Comparison of ENCODE assay signal across 8 cellular contexts in genomic region chr2:70089946-70090523, GRCh38. TPM values are rescaled to one million over a fixed set of nuclear protein-coding genes. Genes with fewer than 3 reads are reported as not detected.
DNase-seq lines count a peak whose midpoint lies in the region; ATAC-seq and TF ChIP-seq lines count a peak whose summit lies in the region.

No MANE protein-coding gene starts in this region.

- H3K4me1 Mint-ChIP-seq in endodermal cell = peaks cover 21% of the 10 kb centered on the region

- H3K4me3 ChIP-seq in GM12864 (ENCODE audit: low read depth, low read length) = peak overlapping the region; percentile 78
- peak overlapping the region; percentile 98 for H3K4me3 ChIP-seq in OCI-LY7 (ENCODE audit: low read depth, low read length, poor library complexity, severe bottlenecking)
- H3K4me3 ChIP-seq in endodermal cell (ENCODE audit: low read length) = peak overlapping the region; percentile 94

- WGBS in endodermal cell (ENCODE audit: insufficient coverage in 1 of 2, insufficient read length in 1 of 2), 2 experiments = 43 to 100% methylated on average over 1 to 6 of the region's 6 CpGs

- H3K27me3 ChIP-seq in endodermal cell (ENCODE audit: control insufficient read depth, insufficient read depth, low read length, poor library complexity, severe bottlenecking) = no peaks in the 10 kb centered on the region

- no peak overlapping the region for H2AFZ ChIP-seq in OCI-LY7 (ENCODE audit: low read length)

- H3K27ac ChIP-seq in OCI-LY7 (ENCODE audit: low read depth, low read length, poor library complexity, severe bottlenecking) = peak overlapping the region; percentile 94
- H3K27ac ChIP-seq in endodermal cell (ENCODE audit: low read depth, low read length) = peak overlapping the region; percentile 95

- peaks cover 4% of the 10 kb centered on the region; the same call in 1 of the 2 replicates for H4K20me1 ChIP-seq in OCI-LY7 (ENCODE audit: insufficient read depth, low read length)

- no peaks in the 10 kb centered on the region for H3K9me3 Mint-ChIP-seq in endodermal cell

- H3K27ac Mint-ChIP-seq in endodermal cell = peak overlapping the region; percentile 29

- H3K9me2 ChIP-seq in OCI-LY7 (ENCODE audit: insufficient read depth, low read length) = no peaks in the 10 kb centered on the region

- H3K4me1 ChIP-seq in OCI-LY7 (ENCODE audit: insufficient read depth, low read length, poor library complexity, severe bottlenecking) = peaks cover 58% of the 10 kb centered on the region
- peaks cover 8% of the 10 kb centered on the region for H3K4me1 ChIP-seq in endodermal cell (ENCODE audit: control insufficient read depth, insufficient read depth, low read length)

- H3K36me3 ChIP-seq in OCI-LY7 (ENCODE audit: insufficient read depth, low read length) (peaks cover 37% of the 10 kb centered on the region), endodermal cell (ENCODE audit: control insufficient read depth, insufficient read depth, low read length) (peaks cover 11% of the 10 kb centered on the region)

- peaks cover 18% of the 10 kb centered on the region for H3K36me3 Mint-ChIP-seq in endodermal cell (ENCODE audit: low read depth)

- peak overlapping the region; percentile 84 for H3K4me2 ChIP-seq in OCI-LY7 (ENCODE audit: low read length)

- BruUV-seq in OCI-LY7 (replicated peaks; lab: Mats Ljungman, UMichigan) = no TSS peak

- POLR2A ChIA-PET in OCI-LY7 (lab: Charles Lee) = interaction anchor here (0.8 to 3.9 kb wide), 4 partner anchors 14 to 43 kb away, joined by 4 to 26 read pairs (median 10); no protein-coding TSS in a partner anchor

- intact Hi-C loops in OCI-LY7 (cut with micrococcal nuclease; ENCODE audit: unreplicated experiment) = loop anchor here (1.0 to 5.0 kb wide), 6 partner anchors 35 to 977 kb away; partner anchors contain the start of genes NAGK, SNRPG and TIA1

- DNase-seq in GM12864 (ENCODE audit: low read depth) (no peak), OCI-LY7 (ENCODE audit: low spot score) (no peak), endodermal cell (peak; percentile 77), pons (ENCODE audit: low spot score) (peak; percentile 61), 8988T (no peak)
- no peak for DNase-seq in stimulated activated CD4-positive, alpha-beta T cell treated with anti-CD3 and anti-CD28 coated beads, Interleukin-4, amount 100 ng/mL, for 4 hours

- no peak for ATAC-seq in HG03175 (IDR thresholded peaks at IDR 0.05; ENCODE audit: unreplicated experiment)
- no peak for ATAC-seq in HG02852 (IDR thresholded peaks at IDR 0.05; ENCODE audit: unreplicated experiment)

- TF ChIP-seq CTCF in GM12864 (IDR thresholded peaks at IDR 0.05; ENCODE audit: low read depth, low read length, missing control alignments) (no peak), OCI-LY7 (conservative IDR thresholded peaks at IDR 0.05; ENCODE audit: low read length) (no peak), endodermal cell (conservative IDR thresholded peaks at IDR 0.05) (no peak)

- H3K9me3 ChIP-seq in OCI-LY7 (ENCODE audit: low read length) (no peaks in the 10 kb centered on the region), endodermal cell (ENCODE audit: control insufficient read depth, low read length) (no peaks in the 10 kb centered on the region)

- peak overlapping the region; percentile 98 for H3K4me3 Mint-ChIP-seq in endodermal cell

- H3K79me2 ChIP-seq in OCI-LY7 (ENCODE audit: insufficient read depth, low read depth, low read length) = peaks cover 60% of the 10 kb centered on the region

- no peaks in the 10 kb centered on the region for H3K27me3 Mint-ChIP-seq in endodermal cell (ENCODE audit: insufficient read depth)

- CTCF ChIA-PET in OCI-LY7 (lab: Charles Lee; ENCODE audit: unreplicated experiment) = no interaction called here

- peak overlapping the region; percentile 89 for H3K9ac ChIP-seq in endodermal cell (ENCODE audit: extremely low read depth, low read length, poor library complexity, severe bottlenecking)

RNA-seq across cellular contexts. Expression of gene PCBP1, which starts 2.8 kb away (rescaled TPM):
- 54.8 and 58.2 TPM in 2 replicates for total RNA-seq in OCI-LY7 (2014; rRNA removed; shearing (Covaris generic))
- 393 and 423 TPM in 2 replicates for total RNA-seq in OCI-LY7 (2022)
- total RNA-seq in endodermal cell = 100 to 1,000 TPM; 344 to 357 TPM
- 354 TPM for polyA plus RNA-seq in endodermal cell (2013, experiment 1 of 2)
- 313 TPM for polyA plus RNA-seq in endodermal cell (2013, experiment 2 of 2)

Comparison
In these comparisons a context has a peak if more than half of its experiments do, and no peak if none do; other contexts are left out.
1. DNase-seq: peak in endodermal cell (single experiment) and pons (single experiment); none in GM12864 (single experiment), OCI-LY7 (single experiment), 8988T (single experiment) and stimulated activated CD4-positive, alpha-beta T cell treated with anti-CD3 and anti-CD28 coated beads, Interleukin-4, amount 100 ng/mL, for 4 hours (0 of 2).
2. Peak in every context shown above with its lines, with median percentiles within 50 percentile points of each other: H3K4me3 ChIP-seq.